Comparison of ENCODE assay signal across 1 cellular context in the genomic region with DNA sequence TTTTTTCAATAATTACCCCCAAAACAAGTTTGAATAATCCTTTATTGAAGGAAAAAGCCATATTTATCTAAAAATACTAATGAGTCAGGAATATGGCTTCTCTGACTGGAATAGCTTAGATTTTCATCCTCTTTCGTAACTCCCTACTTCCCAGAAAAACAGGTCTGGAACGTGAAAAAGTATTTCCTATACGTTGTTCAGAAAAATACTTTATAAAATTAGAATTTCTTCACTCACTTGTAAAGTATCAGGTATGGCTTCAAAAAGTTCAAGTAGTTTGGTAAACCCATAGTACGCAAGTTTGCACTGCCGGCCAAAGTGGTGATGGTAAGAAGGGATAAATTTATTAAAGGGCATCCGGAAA.
TF ChIP-seq lines count a peak whose summit lies in the region.

No MANE protein-coding gene starts in this region.

TF ChIP-seq in HepG2, 621 proteins besides CTCF, POLR2A, EP300 and RAD21 (continued from another document):
- TF ChIP-seq, protein P1, sequence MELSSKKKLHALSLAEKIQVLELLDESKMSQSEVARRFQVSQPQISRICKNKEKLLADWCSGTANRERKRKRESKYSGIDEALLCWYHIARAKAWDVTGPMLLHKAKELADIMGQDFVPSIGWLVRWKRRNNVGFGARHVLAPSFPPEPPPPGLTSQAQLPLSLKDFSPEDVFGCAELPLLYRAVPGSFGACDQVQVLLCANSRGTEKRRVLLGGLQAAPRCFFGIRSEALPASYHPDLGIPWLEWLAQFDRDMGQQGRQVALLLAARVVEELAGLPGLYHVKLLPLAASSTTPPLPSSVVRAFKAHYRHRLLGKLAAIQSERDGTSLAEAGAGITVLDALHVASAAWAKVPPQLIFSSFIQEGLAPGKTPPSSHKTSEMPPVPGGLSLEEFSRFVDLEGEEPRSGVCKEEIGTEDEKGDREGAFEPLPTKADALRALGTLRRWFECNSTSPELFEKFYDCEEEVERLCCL (CRISPR knock-in tag; IDR thresholded peaks at IDR 0.05; ENCODE audit: borderline replicate concordance): no peak
- TF ChIP-seq THAP11 (CRISPR knock-in tag; IDR thresholded peaks at IDR 0.05): no peak
- no peak for TF ChIP-seq ZNF33B (CRISPR knock-in tag; IDR thresholded peaks at IDR 0.05)
- no peak for TF ChIP-seq ZNF121 (CRISPR knock-in tag; IDR thresholded peaks at IDR 0.05)
- no peak for TF ChIP-seq HNRNPK (IDR thresholded peaks at IDR 0.05; ENCODE audit: low read depth, low read length, poor library complexity, severe bottlenecking)
